7 cellular contexts compared by ENCODE assay signal in genomic region chr5:160419458-160420330, GRCh38. TPM values are rescaled to one million over a fixed set of nuclear protein-coding genes. Genes with fewer than 3 reads are reported as not detected.
DNase-seq lines count a peak whose midpoint lies in the region; ATAC-seq, FAIRE-seq and TF ChIP-seq lines count a peak whose summit lies in the region.

No MANE protein-coding gene starts in this region.

- DNase-seq in GM19239 (ENCODE audit: insufficient read length, low spot score) = no peak
- no peak for DNase-seq in body of pancreas
- no peak for DNase-seq in NCI-H2029 treated with DMSO at 0.1 percent for 48 hours (lab: John Stamatoyannopoulos, UW)
- DNase-seq in urothelium cell line (ENCODE audit: low spot score) = no peak
- no peak for DNase-seq in NCI-H345 treated with DMSO at 0.1 percent for 48 hours (lab: John Stamatoyannopoulos, UW; ENCODE audit: unreplicated experiment)

- H3K27ac ChIP-seq in HUES48 (ENCODE audit: low read depth, low read length) (peak overlapping the region; percentile 93), body of pancreas (peak overlapping the region; percentile 46 to 90 (median 84))

- no peak for TF ChIP-seq CTCF in body of pancreas (IDR thresholded peaks at IDR 0.05)

- WGBS in body of pancreas, 2 donors = 36 to 40% methylated on average over 11 of the region's 11 CpGs

- intact Hi-C loops in body of pancreas (cut with DNase I) = no loop called here

- peaks cover 26% of the 10 kb centered on the region for H3K36me3 ChIP-seq in HUES48 (ENCODE audit: control insufficient read depth, insufficient read depth, low read length)
- H3K36me3 ChIP-seq in body of pancreas (replicated peaks in 1 of 2; ENCODE audit: insufficient read depth in 1 of 2, low read depth in 2 of 2) = no peaks in the 10 kb centered on the region

- peaks cover 34% of the 10 kb centered on the region for H3K4me1 ChIP-seq in HUES48 (ENCODE audit: control insufficient read depth, insufficient read depth, low read length)
- peaks cover 34% of the 10 kb centered on the region for H3K4me1 ChIP-seq in body of pancreas
- H3K4me1 ChIP-seq in mononuclear cell (ENCODE audit: insufficient read depth, low read length) = peaks cover 48% of the 10 kb centered on the region

- H3K4me3 ChIP-seq in HUES48 (ENCODE audit: low read depth, low read length) (peak overlapping the region; percentile 86), body of pancreas (peak overlapping the region in 1 of 2 donors; percentile 19), mononuclear cell (ENCODE audit: low read length) (peak overlapping the region; percentile 95)

- H3K9ac ChIP-seq in HUES48 (ENCODE audit: low read depth, low read length) = peak overlapping the region; percentile 82

- no peak for ATAC-seq in body of pancreas

- peak; percentile 92 for FAIRE-seq in GM19239 (lab: Jason Lieb, UNC)
- FAIRE-seq in urothelium cell line (lab: Jason Lieb, UNC) = no peak

- H3K9me3 ChIP-seq in HUES48 (ENCODE audit: control insufficient read depth, insufficient read depth, low read length) (no peaks in the 10 kb centered on the region), body of pancreas (no peaks in the 10 kb centered on the region), mononuclear cell (ENCODE audit: low read depth, low read length) (no peaks in the 10 kb centered on the region)

- no peak for TF ChIP-seq POLR2A in body of pancreas (IDR thresholded peaks at IDR 0.05)

- no peaks in the 10 kb centered on the region for H3K27me3 ChIP-seq in HUES48 (ENCODE audit: control insufficient read depth, insufficient read depth, low read length)
- no peaks in the 10 kb centered on the region for H3K27me3 ChIP-seq in body of pancreas
- H3K27me3 ChIP-seq in mononuclear cell (ENCODE audit: insufficient read depth, low read length) = no peaks in the 10 kb centered on the region

RNA-seq across cellular contexts. Expression of gene SLU7, which starts 0.8 kb away (rescaled TPM):
- total RNA-seq in body of pancreas (10 to 100 TPM; 18.8 to 42.8 TPM), mononuclear cell (129 TPM)

RNA-seq across cellular contexts. Expression of gene PTTG1, which starts 2.0 kb away (rescaled TPM):
- 1 to 10 TPM; 5.7 to 6.6 TPM for total RNA-seq in body of pancreas
- total RNA-seq in mononuclear cell = 17.0 TPM

RNA-seq across cellular contexts. Expression of gene FAM200C, which starts 19.8 kb away (rescaled TPM):
- total RNA-seq in body of pancreas (1 to 10 TPM; 4.6 to 6.0 TPM), mononuclear cell (0.10 TPM)

RNA-seq across cellular contexts. Expression of gene C1QTNF2, which starts 49.3 kb away (rescaled TPM):
- under 1 TPM in 1 of 2 donors, not detected in 1; 0.26 TPM for total RNA-seq in body of pancreas
- 0.10 TPM for total RNA-seq in mononuclear cell
